ENCODE assay signal across 8 cellular contexts in the genomic region with DNA sequence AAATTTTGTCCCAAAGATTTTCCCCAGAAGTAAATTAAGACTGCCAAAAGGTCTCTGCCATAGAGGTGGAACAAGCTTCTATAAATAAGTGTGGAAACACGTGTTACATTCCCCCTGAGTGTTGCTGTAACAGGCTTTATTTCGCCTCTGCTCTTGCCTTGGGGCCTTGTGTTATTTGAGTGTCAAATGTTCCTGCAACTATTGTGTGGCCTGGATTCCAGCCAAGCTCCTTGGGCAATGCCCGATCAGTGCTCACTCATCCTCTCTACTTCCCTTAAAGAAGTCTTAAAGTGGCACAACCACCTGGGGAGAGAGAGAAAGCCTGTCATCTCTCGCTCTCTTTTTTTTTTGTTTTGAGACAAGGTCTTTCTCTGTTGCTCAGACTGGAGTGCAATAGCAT.
A peak's percentile ranks its signal among the peaks of the same experiment; 100 is the strongest.
DNase-seq lines count a peak whose midpoint lies in the region; ATAC-seq and TF ChIP-seq lines count a peak whose summit lies in the region.

No MANE protein-coding gene starts in this region.

- peaks cover 47% of the 10 kb centered on the region for H3K4me1 ChIP-seq in PC-9 (replicated peaks; ENCODE audit: insufficient read depth)

- H3K27me3 Mint-ChIP-seq in activated T-cell treated with anti-CD3 and anti-CD28 coated beads, Interleukin-2, amount 50 U/mL, for 72 hours (ENCODE audit: low read depth): peaks cover 10% of the 10 kb centered on the region
- H3K27me3 Mint-ChIP-seq in progenitor cell of endocrine pancreas: no peaks in the 10 kb centered on the region

- H3K9me3 Mint-ChIP-seq in activated T-cell treated with anti-CD3 and anti-CD28 coated beads, Interleukin-2, amount 50 U/mL, for 72 hours: peaks cover 0 to 10% of the 10 kb centered on the region in 2 donors
- peaks cover 21% of the 10 kb centered on the region for H3K9me3 Mint-ChIP-seq in progenitor cell of endocrine pancreas (ENCODE audit: low read depth)

- no peaks in the 10 kb centered on the region for H3K36me3 ChIP-seq in PC-9 (ENCODE audit: low read depth)

- H3K27ac Mint-ChIP-seq in activated T-cell treated with anti-CD3 and anti-CD28 coated beads, Interleukin-2, amount 50 U/mL, for 72 hours: no peak overlapping the region
- H3K27ac Mint-ChIP-seq in progenitor cell of endocrine pancreas: no peak overlapping the region

- intact Hi-C loops in PC-9 (cut with micrococcal nuclease; ENCODE audit: unreplicated experiment): loop anchor here (1.0 to 10.0 kb wide), 2 partner anchors 376 to 499 kb away; no protein-coding TSS in a partner anchor

- H3K4me3 ChIP-seq in PC-9 (no peak overlapping the region), fibroblast of pulmonary artery (replicated peaks; ENCODE audit: low read depth, low read length) (no peak overlapping the region)

- H3K4me3 Mint-ChIP-seq in activated T-cell treated with anti-CD3 and anti-CD28 coated beads, Interleukin-2, amount 50 U/mL, for 72 hours: no peak overlapping the region
- H3K4me3 Mint-ChIP-seq in progenitor cell of endocrine pancreas (ENCODE audit: low read depth): no peak overlapping the region

- no peak overlapping the region for H2AFZ ChIP-seq in PC-9

- H3K79me2 ChIP-seq in PC-9 (ENCODE audit: low read depth): no peaks in the 10 kb centered on the region

- DNase-seq in SHP77 (lab: John Stamatoyannopoulos, UW) (peak; percentile 2 to 22), SHP77 treated with DMSO at 0.1 percent for 48 hours (lab: John Stamatoyannopoulos, UW) (no peak), PC-9 (peak; percentile 90 to 96), fibroblast of pulmonary artery (ENCODE audit: low read depth) (peak; percentile 82), retina (peak; percentile 12), progenitor cell of endocrine pancreas (ENCODE audit: low spot score, unreplicated experiment) (no peak)
- no peak for DNase-seq in activated T-cell treated with anti-CD3 and anti-CD28 coated beads, Interleukin-2, amount 50 U/mL, for 72 hours
- DNase-seq in activated naive CD4-positive, alpha-beta T cell treated with anti-CD3 and anti-CD28 coated beads, Interleukin-2, amount 50 U/mL, for 16 hours: no peak

- POLR2A ChIA-PET in PC-9 (lab: Charles Lee; ENCODE audit: unreplicated experiment): no interaction called here

- TF ChIP-seq CTCF in PC-9 (conservative IDR thresholded peaks at IDR 0.05): no peak
- TF ChIP-seq CTCF in fibroblast of pulmonary artery (IDR thresholded peaks at IDR 0.05; ENCODE audit: low read length, missing control alignments): no peak
- TF ChIP-seq CTCF in progenitor cell of endocrine pancreas (IDR thresholded peaks at IDR 0.05; ENCODE audit: unreplicated experiment): no peak

- H3K9me2 ChIP-seq in PC-9 (ENCODE audit: insufficient read depth): no peaks in the 10 kb centered on the region

- H3F3A ChIP-seq in PC-9 (ENCODE audit: insufficient read depth, low read depth): peaks cover 13% of the 10 kb centered on the region

- no peaks in the 10 kb centered on the region for H4K20me1 ChIP-seq in PC-9 (ENCODE audit: insufficient read depth)

- H3K9me3 ChIP-seq in PC-9 (ENCODE audit: insufficient read depth, low read depth): peaks cover 4% of the 10 kb centered on the region; the same call in 1 of the 2 replicates

- peaks cover 11% of the 10 kb centered on the region for H3K4me1 Mint-ChIP-seq in activated T-cell treated with anti-CD3 and anti-CD28 coated beads, Interleukin-2, amount 50 U/mL, for 72 hours (ENCODE audit: low read depth)
- no peaks in the 10 kb centered on the region for H3K4me1 Mint-ChIP-seq in progenitor cell of endocrine pancreas (ENCODE audit: low read depth)

- H3K4me2 ChIP-seq in PC-9: peak overlapping the region; percentile 35

- no peaks in the 10 kb centered on the region for H3K27me3 ChIP-seq in PC-9 (ENCODE audit: insufficient read depth, low read depth)

- ATAC-seq in activated T-cell treated with anti-CD3 and anti-CD28 coated beads, Interleukin-2, amount 50 U/mL, for 72 hours (replicated peaks in 1 of 2): no peak

- H3K36me3 Mint-ChIP-seq in activated T-cell treated with anti-CD3 and anti-CD28 coated beads, Interleukin-2, amount 50 U/mL, for 72 hours (ENCODE audit: insufficient read depth in 2 of 2): peaks cover 3 to 7% of the 10 kb centered on the region in 2 donors
- H3K36me3 Mint-ChIP-seq in progenitor cell of endocrine pancreas (ENCODE audit: insufficient read depth): no peaks in the 10 kb centered on the region

- peak overlapping the region; percentile 42 for H3K27ac ChIP-seq in PC-9

- BruUV-seq in PC-9 (replicated peaks; lab: Mats Ljungman, UMichigan): no TSS peak

- CTCF ChIA-PET in PC-9 (lab: Charles Lee): interaction anchor here (0.6 kb wide), 1 partner anchor 344 kb away, joined by 8 read pairs; no protein-coding TSS in a partner anchor

Comparison
In these comparisons a context has a peak if more than half of its experiments do, and no peak if none do; other contexts are left out.
1. DNase-seq: peak in SHP77 (2 of 2), PC-9 (2 of 2), fibroblast of pulmonary artery (single experiment) and retina (single experiment); none in SHP77 treated with DMSO at 0.1 percent for 48 hours (single experiment), activated T-cell treated with anti-CD3 and anti-CD28 coated beads, Interleukin-2, amount 50 U/mL, for 72 hours (0 of 2), progenitor cell of endocrine pancreas (single experiment) and activated naive CD4-positive, alpha-beta T cell treated with anti-CD3 and anti-CD28 coated beads, Interleukin-2, amount 50 U/mL, for 16 hours (single experiment).